8 cellular contexts compared by ENCODE assay signal in the genomic region with DNA sequence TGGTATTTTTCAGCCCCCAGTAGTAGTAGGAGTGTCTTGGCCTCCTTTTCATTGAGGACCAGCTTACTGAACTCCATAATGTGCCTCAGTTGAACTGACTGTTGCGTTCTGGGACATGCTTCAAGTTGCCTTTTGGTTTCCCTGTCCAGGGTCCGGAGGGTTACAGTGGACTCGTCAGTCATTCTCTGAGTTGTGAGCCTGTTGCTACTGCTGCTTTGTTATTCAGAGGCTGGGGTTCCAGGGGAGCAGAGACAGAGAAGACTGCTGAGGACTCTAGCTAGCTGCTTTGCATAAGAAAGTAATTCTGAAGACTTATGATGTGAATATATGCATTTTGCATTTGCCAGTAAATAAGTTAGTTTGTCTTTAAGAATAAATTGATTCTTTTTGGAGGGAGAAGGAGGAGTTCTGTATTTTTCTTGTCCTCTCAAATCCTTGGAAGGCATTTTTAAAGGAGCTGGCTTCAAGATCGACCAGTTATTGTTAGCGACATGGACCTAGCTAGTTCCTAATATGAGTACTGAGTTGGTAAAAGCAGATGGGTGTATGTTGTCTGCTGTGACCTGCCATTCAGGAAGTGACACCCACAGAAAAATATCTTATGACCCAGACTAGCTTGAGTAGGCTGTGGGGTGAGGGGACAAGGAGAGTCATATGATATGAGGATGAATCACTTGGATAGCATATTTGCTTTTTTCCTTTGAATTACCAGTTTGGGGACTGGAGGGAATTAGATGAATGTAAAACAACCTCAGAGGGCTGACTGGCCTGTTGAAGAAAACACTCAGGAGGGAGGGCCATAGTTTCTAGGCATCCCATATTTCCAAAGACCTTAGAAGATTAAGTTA. TPM values are rescaled to one million over a fixed set of nuclear protein-coding genes. Genes with fewer than 3 reads are reported as not detected.
A peak's percentile ranks its signal among the peaks of the same experiment; 100 is the strongest.
DNase-seq lines count a peak whose midpoint lies in the region; ATAC-seq and FAIRE-seq lines count a peak whose summit lies in the region.

No MANE protein-coding gene starts in this region.

- H2AK5ac ChIP-seq in mesendoderm (ENCODE audit: low read length), result no peak overlapping the region

- no peaks in the 10 kb centered on the region for H3K27me3 ChIP-seq in mesendoderm (ENCODE audit: insufficient read depth, low read length, poor library complexity)

- H2BK120ac ChIP-seq in mesendoderm (ENCODE audit: low read depth, low read length), result no peak overlapping the region

- DNase-seq in AG08395 (ENCODE audit: low spot score) (peak; percentile 90), T1000 (lab: John Stamatoyannopoulos, UW) (peak; percentile 55), mesendoderm (peak; percentile 13), urothelium cell line (ENCODE audit: low spot score) (peak; percentile 73), NCI-H1694 treated with DMSO at 0.1 percent for 48 hours (lab: John Stamatoyannopoulos, UW) (no peak)
- DNase-seq in effector CD4-positive, alpha-beta T cell, result peak; percentile 11

- no peak overlapping the region for H4K8ac ChIP-seq in mesendoderm (ENCODE audit: low read depth, low read length)

- no peak overlapping the region for H3K4me2 ChIP-seq in mesendoderm (ENCODE audit: low read length)

- no peak overlapping the region for H3K23ac ChIP-seq in mesendoderm (ENCODE audit: low read length)

- H3K79me1 ChIP-seq in mesendoderm (ENCODE audit: low read length), result peaks cover 11% of the 10 kb centered on the region

- FAIRE-seq in urothelium cell line (lab: Jason Lieb, UNC), result peak; percentile 90

- H3K4ac ChIP-seq in mesendoderm (ENCODE audit: low read depth, low read length), result no peak overlapping the region

- ATAC-seq in GM19043 (IDR thresholded peaks at IDR 0.05; ENCODE audit: low read depth, unreplicated experiment) (peak; percentile 90), HG03354 (IDR thresholded peaks at IDR 0.05; ENCODE audit: poor library complexity, severe bottlenecking, unreplicated experiment) (peak; percentile 76)

- no peak overlapping the region for H3K18ac ChIP-seq in mesendoderm (ENCODE audit: low read length)

- no CpG with 5 or more reads among the region's 5 CpGs for WGBS in mesendoderm (ENCODE audit: extremely low coverage, insufficient coverage, low lambda C conversion rate)

- H3K56ac ChIP-seq in mesendoderm (ENCODE audit: low read length), result no peak overlapping the region

- peaks cover 2% of the 10 kb centered on the region for H3K4me1 ChIP-seq in mesendoderm (ENCODE audit: control insufficient read depth, low read depth, low read length)

- no peak overlapping the region for H3K4me3 ChIP-seq in mesendoderm (ENCODE audit: low read length)

- H2BK15ac ChIP-seq in mesendoderm (replicated peaks; ENCODE audit: low read depth), result no peak overlapping the region

- no peak overlapping the region for H4K5ac ChIP-seq in mesendoderm (ENCODE audit: low read length)

- no peak overlapping the region for H3K27ac ChIP-seq in mesendoderm (ENCODE audit: low read depth, low read length)

- peaks cover 7% of the 10 kb centered on the region for H3K79me2 ChIP-seq in mesendoderm (ENCODE audit: control insufficient read depth, insufficient read depth, low read length)

- H2BK5ac ChIP-seq in mesendoderm (ENCODE audit: low read length), result no peak overlapping the region

- peaks cover 7% of the 10 kb centered on the region for H3K36me3 ChIP-seq in mesendoderm (ENCODE audit: control insufficient read depth, insufficient read depth, low read length)

- H3K9ac ChIP-seq in mesendoderm (ENCODE audit: low read length), result peak overlapping the region; percentile 21

RNA-seq across cellular contexts. Expression of a gene that starts 8.3 kb away (rescaled TPM):
- polyA plus RNA-seq in mesendoderm (2013, experiment 1 of 2), result 13.6 TPM
- polyA plus RNA-seq in mesendoderm (2013, experiment 2 of 2), result 14.2 TPM

RNA-seq across cellular contexts. Expression of a gene that starts 15.5 kb away (rescaled TPM):
- polyA plus RNA-seq in mesendoderm (2013, experiment 1 of 2), result 6.9 TPM
- 7.7 TPM for polyA plus RNA-seq in mesendoderm (2013, experiment 2 of 2)

RNA-seq across cellular contexts. Expression of a gene that starts 38.3 kb away (rescaled TPM):
- 3.3 TPM for polyA plus RNA-seq in mesendoderm (2013, experiment 1 of 2)
- polyA plus RNA-seq in mesendoderm (2013, experiment 2 of 2), result 2.9 TPM

RNA-seq across cellular contexts. Expression of a gene that starts 59.3 kb away (rescaled TPM):
- polyA plus RNA-seq in mesendoderm (2013, experiment 1 of 2), result not detected
- polyA plus RNA-seq in mesendoderm (2013, experiment 2 of 2), result not detected
